Comparison of ENCODE assay signal across 1 cellular context in genomic region chr21:26945916-26946315, GRCh38.
TF ChIP-seq lines count a peak whose summit lies in the region.

No MANE protein-coding gene starts in this region.

TF ChIP-seq in SK-N-SH treated with all-trans-retinoic acid at 6 μM for 48 hours, 23 proteins besides CTCF, POLR2A, EP300 and RAD21 (continued from another document):
- no peak for TF ChIP-seq TSHZ2 (CRISPR knock-in tag; IDR thresholded peaks at IDR 0.05)
- no peak for TF ChIP-seq PPARA (CRISPR knock-in tag; IDR thresholded peaks at IDR 0.05; ENCODE audit: borderline replicate concordance)
- no peak for TF ChIP-seq TCF4 (CRISPR knock-in tag; IDR thresholded peaks at IDR 0.05; ENCODE audit: borderline replicate concordance)
- no peak for TF ChIP-seq RARB (CRISPR knock-in tag; IDR thresholded peaks at IDR 0.05)
- TF ChIP-seq BACH2 (CRISPR knock-in tag; IDR thresholded peaks at IDR 0.05; ENCODE audit: borderline replicate concordance) = no peak
- no peak for TF ChIP-seq CSRNP3 (CRISPR knock-in tag; IDR thresholded peaks at IDR 0.05)
- no peak for TF ChIP-seq OSR1 (CRISPR knock-in tag; IDR thresholded peaks at IDR 0.05)
- TF ChIP-seq TOX (CRISPR knock-in tag; IDR thresholded peaks at IDR 0.05; ENCODE audit: borderline replicate concordance) = no peak
- no peak for TF ChIP-seq SNAI2 (CRISPR knock-in tag; IDR thresholded peaks at IDR 0.05)
- no peak for TF ChIP-seq CSDC2 (CRISPR knock-in tag; IDR thresholded peaks at IDR 0.05)
- no peak for TF ChIP-seq ZFP30 (CRISPR knock-in tag; IDR thresholded peaks at IDR 0.05)
TF ChIP-seq in SK-N-SH treated with all-trans-retinoic acid at 6 μM for 48 hours: peak in this region for 0.
